9 cellular contexts compared by ENCODE assay signal in genomic region chr12:111753144-111753881, GRCh38. TPM values are rescaled to one million over a fixed set of nuclear protein-coding genes. Genes with fewer than 3 reads are reported as not detected.
DNase-seq lines count a peak whose midpoint lies in the region; ATAC-seq and TF ChIP-seq lines count a peak whose summit lies in the region.
"Had no signal": no experiment of that assay in that cellular context is flagged by ENCODE, and none has a peak within 500 bp of the region (broad histone marks: within the 10 kb centered on the region; RNA-seq: fewer than 3 reads in every experiment).

No MANE protein-coding gene starts in this region.

- no peak overlapping the region for H3K9ac ChIP-seq in PC-3 (ENCODE audit: low read length)

- H4K20me1 ChIP-seq in PC-3 (ENCODE audit: low read length), result no peaks in the 10 kb centered on the region

- H2AFZ ChIP-seq in PC-3 (ENCODE audit: low read length), result no peak overlapping the region

- no peaks in the 10 kb centered on the region for H3K9me3 ChIP-seq in PC-3 (ENCODE audit: low read length)

- H3K27me3 Mint-ChIP-seq in activated T-cell treated with anti-CD3 and anti-CD28 coated beads, Interleukin-2, amount 50 U/mL, for 72 hours (ENCODE audit: low read depth), result no peaks in the 10 kb centered on the region
- no peaks in the 10 kb centered on the region for H3K27me3 Mint-ChIP-seq in activated T-cell treated with anti-CD3 and anti-CD28 coated beads, Interleukin-2, amount 50 U/mL, for 4 hours (ENCODE audit: low read depth)
- no peaks in the 10 kb centered on the region for H3K27me3 Mint-ChIP-seq in nephron (ENCODE audit: low read depth)
- H3K27me3 Mint-ChIP-seq: activated naive CD8-positive, alpha-beta T cell treated with anti-CD3 and anti-CD28 coated beads, Interleukin-2, amount 10 ng/mL, durations not matched to agents 7 days and 5 days had no signal

- no peaks in the 10 kb centered on the region for H3K9me3 Mint-ChIP-seq in activated T-cell treated with anti-CD3 and anti-CD28 coated beads, Interleukin-2, amount 50 U/mL, for 72 hours
- no peaks in the 10 kb centered on the region for H3K9me3 Mint-ChIP-seq in activated T-cell treated with anti-CD3 and anti-CD28 coated beads, Interleukin-2, amount 50 U/mL, for 4 hours
- no peaks in the 10 kb centered on the region for H3K9me3 Mint-ChIP-seq in nephron
- H3K9me3 Mint-ChIP-seq: activated naive CD8-positive, alpha-beta T cell treated with anti-CD3 and anti-CD28 coated beads, Interleukin-2, amount 10 ng/mL, durations not matched to agents 7 days and 5 days had no signal

- H3K4me1 Mint-ChIP-seq in activated T-cell treated with anti-CD3 and anti-CD28 coated beads, Interleukin-2, amount 50 U/mL, for 72 hours (ENCODE audit: low read depth), result peaks cover 11% of the 10 kb centered on the region
- H3K4me1 Mint-ChIP-seq in activated T-cell treated with anti-CD3 and anti-CD28 coated beads, Interleukin-2, amount 50 U/mL, for 4 hours (ENCODE audit: low read depth), result no peaks in the 10 kb centered on the region
- no peaks in the 10 kb centered on the region for H3K4me1 Mint-ChIP-seq in nephron

- no peaks in the 10 kb centered on the region for H3K4me1 ChIP-seq in PC-3 (ENCODE audit: insufficient read depth, low read length)

- BruUV-seq in PC-3 (replicated peaks; lab: Mats Ljungman, UMichigan), result no TSS peak

- peaks cover 0 to 2% of the 10 kb centered on the region in 2 donors for H3K36me3 Mint-ChIP-seq in activated T-cell treated with anti-CD3 and anti-CD28 coated beads, Interleukin-2, amount 50 U/mL, for 72 hours (ENCODE audit: insufficient read depth in 2 of 2)
- peaks cover 13% of the 10 kb centered on the region for H3K36me3 Mint-ChIP-seq in activated T-cell treated with anti-CD3 and anti-CD28 coated beads, Interleukin-2, amount 50 U/mL, for 4 hours (ENCODE audit: insufficient read depth)
- H3K36me3 Mint-ChIP-seq in nephron (ENCODE audit: low read depth), result peaks cover 14% of the 10 kb centered on the region

- intact Hi-C loops in PC-3 (cut with micrococcal nuclease), result loop anchor here (1.0 kb wide), 1 partner anchor 60 kb away; no protein-coding TSS in a partner anchor

- H3K4me3 Mint-ChIP-seq in activated T-cell treated with anti-CD3 and anti-CD28 coated beads, Interleukin-2, amount 50 U/mL, for 72 hours, result no peak overlapping the region
- no peak overlapping the region for H3K4me3 Mint-ChIP-seq in activated T-cell treated with anti-CD3 and anti-CD28 coated beads, Interleukin-2, amount 50 U/mL, for 4 hours
- no peak overlapping the region for H3K4me3 Mint-ChIP-seq in nephron
- H3K4me3 Mint-ChIP-seq: activated naive CD8-positive, alpha-beta T cell treated with anti-CD3 and anti-CD28 coated beads, Interleukin-2, amount 10 ng/mL, durations not matched to agents 7 days and 5 days had no signal

- H3K4me3 ChIP-seq in PC-3 (ENCODE audit: low read length), result no peak overlapping the region

- TF ChIP-seq POLR2A in erythroblast (IDR thresholded peaks at IDR 0.05; ENCODE audit: low read length), result no peak

- H3K9me2 ChIP-seq in PC-3 (replicated peaks; ENCODE audit: low read length), result no peaks in the 10 kb centered on the region

- no peaks in the 10 kb centered on the region for H3K79me2 ChIP-seq in PC-3 (ENCODE audit: low read length)

- DNase-seq in activated T-cell treated with anti-CD3 and anti-CD28 coated beads, Interleukin-2, amount 50 U/mL, for 72 hours, result no peak
- DNase-seq in activated T-cell treated with anti-CD3 and anti-CD28 coated beads, Interleukin-2, amount 50 U/mL, for 4 hours, result no peak
- DNase-seq in PC-3 (peak; percentile 48), erythroblast (lab: John Stamatoyannopoulos, UW) (peak; percentile 37 to 59)
- DNase-seq in activated T-cell treated with anti-CD3 and anti-CD28 coated beads, Interleukin-2, amount 50 U/mL, for 48 hours, result no peak
- DNase-seq: activated naive CD8-positive, alpha-beta T cell treated with anti-CD3 and anti-CD28 coated beads, Interleukin-2, amount 10 ng/mL, durations not matched to agents 7 days and 5 days had no signal

- H3F3A ChIP-seq in PC-3 (ENCODE audit: low read length, unreplicated experiment), result no peaks in the 10 kb centered on the region

- peaks cover 8% of the 10 kb centered on the region; the same call in 1 of the 2 replicates for H3K36me3 ChIP-seq in PC-3 (ENCODE audit: low read depth, low read length)

- POLR2A ChIA-PET in PC-3 (lab: Charles Lee; ENCODE audit: unreplicated experiment), result interaction anchor here (0.6 to 0.7 kb wide), 2 partner anchors 33 to 379 kb away, joined by 3 to 4 read pairs; no protein-coding TSS in a partner anchor

- no peak overlapping the region for H3K27ac Mint-ChIP-seq in activated T-cell treated with anti-CD3 and anti-CD28 coated beads, Interleukin-2, amount 50 U/mL, for 72 hours
- no peak overlapping the region for H3K27ac Mint-ChIP-seq in nephron
- H3K27ac Mint-ChIP-seq: activated naive CD8-positive, alpha-beta T cell treated with anti-CD3 and anti-CD28 coated beads, Interleukin-2, amount 10 ng/mL, durations not matched to agents 7 days and 5 days had no signal

- H3K4me2 ChIP-seq in PC-3 (ENCODE audit: low read length), result no peak overlapping the region

- peak; percentile 26 to 46 for ATAC-seq in activated T-cell treated with anti-CD3 and anti-CD28 coated beads, Interleukin-2, amount 50 U/mL, for 72 hours (replicated peaks in 1 of 2)
- no peak for ATAC-seq in activated T-cell treated with anti-CD3 and anti-CD28 coated beads, Interleukin-2, amount 50 U/mL, for 4 hours
- ATAC-seq in PC-3 (peak; percentile 88), HG02884 (IDR thresholded peaks at IDR 0.05; ENCODE audit: unreplicated experiment) (no peak), HG03139 (IDR thresholded peaks at IDR 0.05; ENCODE audit: unreplicated experiment) (no peak)

- TF ChIP-seq CTCF in PC-3 (conservative IDR thresholded peaks at IDR 0.05; ENCODE audit: low read depth, low read length), result peak; percentile 75
- TF ChIP-seq CTCF in nephron (IDR thresholded peaks at IDR 0.05; ENCODE audit: unreplicated experiment in 3 of 3), result peak; percentile 72 to 81 (median 74)

- CTCF ChIA-PET in PC-3 (lab: Charles Lee), result interaction anchor here (1.3 kb wide), 1 partner anchor 60 kb away, joined by 9 read pairs; no protein-coding TSS in a partner anchor

- no peaks in the 10 kb centered on the region for H3K27me3 ChIP-seq in PC-3 (ENCODE audit: low read length)

- no peak overlapping the region for H3K27ac ChIP-seq in PC-3 (ENCODE audit: low read length)

RNA-seq across cellular contexts. Expression of gene ALDH2, which starts 13.4 kb away (rescaled TPM):
- 10 to 100 TPM; 21.1 to 28.0 TPM for total RNA-seq in activated T-cell treated with anti-CD3 and anti-CD28 coated beads, Interleukin-2, amount 50 U/mL, for 72 hours
- total RNA-seq in activated T-cell treated with anti-CD3 and anti-CD28 coated beads, Interleukin-2, amount 50 U/mL, for 4 hours, result 1 to 10 TPM; 1.6 to 2.7 (median 2.7) TPM
- total RNA-seq in PC-3 (2014; rRNA removed), result 0.35 and 2.0 TPM in 2 replicates

Comparison
In these comparisons a context has a peak if more than half of its experiments do, and no peak if none do; other contexts are left out.
1. ATAC-seq: peak in activated T-cell treated with anti-CD3 and anti-CD28 coated beads, Interleukin-2, amount 50 U/mL, for 72 hours (2 of 2) and PC-3 (single experiment); none in activated T-cell treated with anti-CD3 and anti-CD28 coated beads, Interleukin-2, amount 50 U/mL, for 4 hours (0 of 2), HG02884 (single experiment) and HG03139 (single experiment).
2. DNase-seq: peak in PC-3 (single experiment) and erythroblast (2 of 2); none in activated T-cell treated with anti-CD3 and anti-CD28 coated beads, Interleukin-2, amount 50 U/mL, for 72 hours (0 of 2), activated T-cell treated with anti-CD3 and anti-CD28 coated beads, Interleukin-2, amount 50 U/mL, for 4 hours (single experiment) and activated T-cell treated with anti-CD3 and anti-CD28 coated beads, Interleukin-2, amount 50 U/mL, for 48 hours (0 of 2).